Comparison of ENCODE assay signal across 8 cellular contexts in the genomic region with DNA sequence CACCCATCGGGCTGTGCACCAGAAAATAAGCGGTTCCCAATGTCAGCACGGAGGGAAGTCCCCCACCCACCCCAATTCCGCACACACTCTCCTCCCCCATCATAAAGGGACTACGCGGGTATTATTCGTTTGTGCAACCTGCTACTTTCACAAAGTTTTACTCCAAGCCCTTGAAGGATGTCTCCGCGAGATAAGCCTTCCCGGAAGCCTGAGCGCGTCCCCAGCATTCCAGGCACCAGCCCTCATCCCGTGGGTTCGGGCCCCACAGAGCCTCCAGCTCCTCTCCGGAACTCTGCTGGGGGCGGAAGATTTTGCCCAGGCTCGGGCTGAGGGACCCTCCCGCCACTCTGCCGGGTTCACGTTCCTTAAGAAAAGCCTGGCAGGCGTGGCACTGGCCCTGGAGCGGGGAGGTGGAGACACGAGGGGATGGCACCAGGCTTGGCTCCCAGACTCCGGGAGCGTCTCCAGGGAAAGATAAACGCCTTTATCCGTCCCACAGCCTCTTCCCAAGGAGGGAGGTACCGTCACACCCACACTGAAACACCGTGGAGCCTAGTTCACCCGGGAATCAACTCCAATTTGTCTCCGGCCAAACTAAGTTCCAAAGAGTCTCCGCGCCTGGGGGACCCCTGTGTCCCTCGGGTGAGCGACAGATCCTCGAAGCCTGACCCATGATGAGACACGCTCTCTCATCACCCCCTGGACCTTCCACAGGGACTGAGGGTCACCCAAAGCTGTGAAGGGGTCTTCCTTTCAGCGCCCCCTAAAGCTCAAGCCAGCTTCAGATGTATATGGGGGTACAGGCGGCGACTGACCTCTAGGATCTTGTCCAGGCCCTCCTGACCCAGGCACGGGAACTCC. TPM values are rescaled to one million over a fixed set of nuclear protein-coding genes. Genes with fewer than 3 reads are reported as not detected.
DNase-seq lines count a peak whose midpoint lies in the region; FAIRE-seq and TF ChIP-seq lines count a peak whose summit lies in the region.

No MANE protein-coding gene starts in this region.

- no peak for TF ChIP-seq POLR2A in lower leg skin (IDR thresholded peaks at IDR 0.05)

- H3K4me3 ChIP-seq in HL-60 (replicated peaks; ENCODE audit: insufficient read depth, low read length) (peak overlapping the region; percentile 81), lower leg skin (ENCODE audit: low read depth, poor library complexity, severe bottlenecking) (peak overlapping the region; percentile 40)

- WGBS in lower leg skin, 2 donors: 28 to 36% methylated on average over 35 to 40 of the region's 41 CpGs

- FAIRE-seq in GM19239 (lab: Jason Lieb, UNC): no peak

- no peaks in the 10 kb centered on the region for H3K27me3 ChIP-seq in HL-60 (ENCODE audit: insufficient read depth, poor library complexity, severe bottlenecking)

- peak overlapping the region; percentile 84 for H3K27ac ChIP-seq in HL-60 (replicated peaks)

- DNase-seq in HL-60 (ENCODE audit: low read depth in 1 of 2, low spot score in 1 of 2) (peak in 1 of 2 experiments; percentile 27), activated T-cell treated with anti-CD3 and anti-CD28 coated beads for 48 hours (ENCODE audit: low read depth) (peak; percentile 33), lower leg skin (ENCODE audit: low spot score in 2 of 2) (no peak), GDM1 (lab: John Stamatoyannopoulos, UW) (no peak), AG08395 (ENCODE audit: low spot score) (no peak), GM19239 (ENCODE audit: insufficient read length, low spot score) (no peak), NCI-H146 (lab: John Stamatoyannopoulos, UW) (no peak)
- peak; percentile 14 to 25 for DNase-seq in stimulated activated CD8-positive, alpha-beta memory T cell treated with anti-CD3 and anti-CD28 coated beads, Interleukin-15, amount 100 ng/mL, for 4 hours (ENCODE audit: low read depth in 2 of 2)

- TF ChIP-seq CTCF in HL-60 (IDR thresholded peaks at IDR 0.05; ENCODE audit: insufficient read depth, low read length) (no peak), lower leg skin (IDR thresholded peaks at IDR 0.05) (no peak)

- intact Hi-C loops in lower leg skin (cut with DNase I; ENCODE audit: low total_unique reads): no loop called here

RNA-seq across cellular contexts. Expression of a gene that starts 0.9 kb away (rescaled TPM):
- total RNA-seq in lower leg skin: 100 to 1,000 TPM in 1 of 4 donors, 10 to 100 TPM in 3; 10.0 to 110 (median 49.7) TPM

Comparison
In these comparisons a context has a peak if more than half of its experiments do, and no peak if none do; other contexts are left out.
1. DNase-seq: peak in activated T-cell treated with anti-CD3 and anti-CD28 coated beads for 48 hours (single experiment) and stimulated activated CD8-positive, alpha-beta memory T cell treated with anti-CD3 and anti-CD28 coated beads, Interleukin-15, amount 100 ng/mL, for 4 hours (2 of 2); none in lower leg skin (0 of 2), GDM1 (single experiment), AG08395 (single experiment), GM19239 (single experiment) and NCI-H146 (single experiment).